Comparison of ENCODE assay signal across 14 cellular contexts in genomic region chr16:10296956-10297340, GRCh38.
A peak's percentile ranks its signal among the peaks of the same experiment; 100 is the strongest.
DNase-seq lines count a peak whose midpoint lies in the region; ATAC-seq and TF ChIP-seq lines count a peak whose summit lies in the region.
"Had no signal": no experiment of that assay in that cellular context is flagged by ENCODE, and none has a peak within 500 bp of the region (broad histone marks: within the 10 kb centered on the region; RNA-seq: fewer than 3 reads in every experiment).

No MANE protein-coding gene starts in this region.

- TF ChIP-seq CTCF in WERI-Rb-1 (IDR thresholded peaks at IDR 0.05; ENCODE audit: low read depth, low read length), result no peak

- peak overlapping the region; percentile 55 for H3K27ac ChIP-seq in WERI-Rb-1
- H3K27ac ChIP-seq: SJSA1 had no signal

- ATAC-seq in GM21360 (IDR thresholded peaks at IDR 0.05; ENCODE audit: unreplicated experiment) (peak; percentile 19), HG03025 (IDR thresholded peaks at IDR 0.05; ENCODE audit: low FRiP score, unreplicated experiment) (peak; percentile 35)

- peaks cover 9% of the 10 kb centered on the region for H3K9me3 ChIP-seq in WERI-Rb-1 (ENCODE audit: severe bottlenecking)
- H3K9me3 ChIP-seq: HAP-1 had no signal

- no peaks in the 10 kb centered on the region for H3K36me3 ChIP-seq in WERI-Rb-1
- H3K36me3 ChIP-seq: HAP-1, SJSA1, tibial nerve had no signal

- DNase-seq in WERI-Rb-1 (no peak), NCI-H187 treated with DMSO at 0.1 percent for 48 hours (lab: John Stamatoyannopoulos, UW) (no peak), nucleus accumbens (lab: John Stamatoyannopoulos, UW) (no peak), DMS53 (lab: John Stamatoyannopoulos, UW) (no peak), SHP77 (lab: John Stamatoyannopoulos, UW) (no peak)
- DNase-seq: activated CD4-positive, alpha-beta T cell treated with anti-CD3 and anti-CD28 coated beads for 48 hours; activated naive CD4-positive, alpha-beta T cell treated with anti-CD3 and anti-CD28 coated beads, Interleukin-2, amount 10 ng/mL, durations not matched to agents 7 days and 5 days; NCI-H446 treated with DMSO at 0.1 percent for 48 hours had no signal

- no peaks in the 10 kb centered on the region for H3K27me3 ChIP-seq in WERI-Rb-1 (ENCODE audit: insufficient read depth, low read depth, severe bottlenecking)
- H3K27me3 ChIP-seq: SJSA1, tibial nerve had no signal

- H3K4me3 ChIP-seq in GM08714 (ENCODE audit: low read length) (peak overlapping the region; percentile 43; the same call in 1 of the 2 replicates), WERI-Rb-1 (ENCODE audit: low read depth, low read length) (no peak overlapping the region)
- H3K4me3 ChIP-seq: HAP-1, SJSA1, tibial nerve had no signal
